9 cellular contexts compared by ENCODE assay signal in genomic region chr4:182307746-182308145, GRCh38.
DNase-seq lines count a peak whose midpoint lies in the region; ATAC-seq and TF ChIP-seq lines count a peak whose summit lies in the region.
"Had no signal": no experiment of that assay in that cellular context is flagged by ENCODE, and none has a peak within 500 bp of the region (broad histone marks: within the 10 kb centered on the region; RNA-seq: fewer than 3 reads in every experiment).

No MANE protein-coding gene starts in this region.

- no peak overlapping the region for H3K9ac ChIP-seq in GM23248
- H3K9ac ChIP-seq in fibroblast of lung (ENCODE audit: insufficient read depth, low read length) = no peak overlapping the region
- H3K9ac ChIP-seq in skeletal muscle satellite cell (ENCODE audit: low read depth, low read length) = peak overlapping the region; percentile 10

- TF ChIP-seq CTCF in fibroblast of lung (conservative IDR thresholded peaks at IDR 0.05 in 1 of 2, IDR thresholded peaks at IDR 0.05 in 1 of 2; ENCODE audit: low read depth in 1 of 2, low read length in 2 of 2) = no peak

- H3K36me3 ChIP-seq in GM23248 (ENCODE audit: low read depth) (no peaks in the 10 kb centered on the region), fibroblast of lung (ENCODE audit: control insufficient read depth, insufficient read depth, low read length) (no peaks in the 10 kb centered on the region), skeletal muscle satellite cell (ENCODE audit: insufficient read depth, low read length) (no peaks in the 10 kb centered on the region)
- H3K36me3 ChIP-seq: uterus had no signal

- 47 to 48% methylated on average over 2 of the region's 2 CpGs for WGBS in GM23248 (ENCODE audit: low coverage in 1 of 2, low lambda C conversion rate in 2 of 2, missing lambda C conversion rate in 2 of 2), 2 experiments

- no peak overlapping the region for H3K4me3 Mint-ChIP-seq in activated T-cell treated with anti-CD3 and anti-CD28 coated beads, Interleukin-2, amount 50 U/mL, for 72 hours

- H3K4me1 Mint-ChIP-seq in activated T-cell treated with anti-CD3 and anti-CD28 coated beads, Interleukin-2, amount 50 U/mL, for 72 hours (ENCODE audit: low read depth) = no peaks in the 10 kb centered on the region

- H3K4me3 ChIP-seq in GM23248 (no peak overlapping the region), fibroblast of lung (replicated peaks in 1 of 4; ENCODE audit: control extremely low read depth in 1 of 4, insufficient read depth in 1 of 4, low read depth in 3 of 4, low read length in 4 of 4) (no peak overlapping the region), skeletal muscle satellite cell (ENCODE audit: low read length) (no peak overlapping the region)
- H3K4me3 ChIP-seq: uterus had no signal

- H3K4me1 ChIP-seq in GM23248 (ENCODE audit: insufficient read depth) = no peaks in the 10 kb centered on the region
- H3K4me1 ChIP-seq in fibroblast of lung (ENCODE audit: control insufficient read depth, extremely low read depth, insufficient read depth, low read length) = no peaks in the 10 kb centered on the region
- peaks cover 26% of the 10 kb centered on the region for H3K4me1 ChIP-seq in skeletal muscle satellite cell (ENCODE audit: control insufficient read depth, insufficient read depth, low read length)
- H3K4me1 ChIP-seq: uterus had no signal

- no peak overlapping the region for H3K27ac Mint-ChIP-seq in activated T-cell treated with anti-CD3 and anti-CD28 coated beads, Interleukin-2, amount 50 U/mL, for 72 hours

- ATAC-seq in activated T-cell treated with anti-CD3 and anti-CD28 coated beads, Interleukin-2, amount 50 U/mL, for 72 hours (replicated peaks in 1 of 2) = no peak
- ATAC-seq in HG02981 (IDR thresholded peaks at IDR 0.05; ENCODE audit: unreplicated experiment) (no peak), GM18511 (IDR thresholded peaks at IDR 0.05; ENCODE audit: unreplicated experiment) (no peak)

- H2AFZ ChIP-seq in GM23248 = no peak overlapping the region
- H2AFZ ChIP-seq in fibroblast of lung (ENCODE audit: low read length) = no peak overlapping the region

- H3F3A ChIP-seq in GM23248 (ENCODE audit: insufficient read depth) = no peaks in the 10 kb centered on the region

- no peaks in the 10 kb centered on the region for H3K27me3 ChIP-seq in GM23248 (replicated peaks; ENCODE audit: insufficient read depth)
- H3K27me3 ChIP-seq in fibroblast of lung (ENCODE audit: control insufficient read depth, insufficient read depth, low read length) = no peaks in the 10 kb centered on the region
- no peaks in the 10 kb centered on the region for H3K27me3 ChIP-seq in skeletal muscle satellite cell (ENCODE audit: control insufficient read depth, insufficient read depth, low read length)
- H3K27me3 ChIP-seq: uterus had no signal

- no peaks in the 10 kb centered on the region for H3K9me2 ChIP-seq in GM23248 (ENCODE audit: insufficient read depth)

- no peaks in the 10 kb centered on the region for H3K36me3 Mint-ChIP-seq in activated T-cell treated with anti-CD3 and anti-CD28 coated beads, Interleukin-2, amount 50 U/mL, for 72 hours (ENCODE audit: insufficient read depth in 2 of 2)

- H3K9me3 Mint-ChIP-seq in activated T-cell treated with anti-CD3 and anti-CD28 coated beads, Interleukin-2, amount 50 U/mL, for 72 hours = peaks cover 0 to 6% of the 10 kb centered on the region in 2 donors

- H3K9me3 ChIP-seq in GM23248 (ENCODE audit: low read depth) (no peaks in the 10 kb centered on the region), fibroblast of lung (ENCODE audit: control insufficient read depth, insufficient read depth, low read depth, low read length) (no peaks in the 10 kb centered on the region), skeletal muscle satellite cell (replicated peaks; ENCODE audit: low read length) (no peaks in the 10 kb centered on the region)
- H3K9me3 ChIP-seq: uterus had no signal

- no peaks in the 10 kb centered on the region for H3K79me2 ChIP-seq in GM23248 (ENCODE audit: insufficient read depth)
- no peaks in the 10 kb centered on the region for H3K79me2 ChIP-seq in fibroblast of lung (ENCODE audit: control insufficient read depth, insufficient read depth, low read length)

- H3K4me2 ChIP-seq in GM23248 (ENCODE audit: unreplicated experiment) (no peak overlapping the region), fibroblast of lung (ENCODE audit: extremely low read depth, insufficient read depth, low read length) (no peak overlapping the region), skeletal muscle satellite cell (ENCODE audit: low read length) (peak overlapping the region; percentile 57)

- H3K27ac ChIP-seq in GM23248 = no peak overlapping the region
- no peak overlapping the region for H3K27ac ChIP-seq in fibroblast of lung (ENCODE audit: insufficient read depth, low read length)
- H3K27ac ChIP-seq: uterus had no signal

- H3K27me3 Mint-ChIP-seq in activated T-cell treated with anti-CD3 and anti-CD28 coated beads, Interleukin-2, amount 50 U/mL, for 72 hours (ENCODE audit: low read depth) = no peaks in the 10 kb centered on the region

- no peaks in the 10 kb centered on the region for H4K20me1 ChIP-seq in GM23248 (ENCODE audit: insufficient read depth)
- no peaks in the 10 kb centered on the region for H4K20me1 ChIP-seq in fibroblast of lung (ENCODE audit: control insufficient read depth, extremely low read depth, insufficient read depth, low read length)

- in situ Hi-C loops in GM23248 (cut with MboI) = no loop called here

- DNase-seq in GM23248 = peak; percentile 12
- peak; percentile 95 for DNase-seq in RPMI7951 (ENCODE audit: low read depth)
- peak; percentile 90 to 100 for DNase-seq in fibroblast of lung (ENCODE audit: low read depth in 2 of 2)
- DNase-seq in activated T-cell treated with anti-CD3 and anti-CD28 coated beads, Interleukin-2, amount 50 U/mL, for 72 hours = no peak
- no peak for DNase-seq in activated CD8-positive, alpha-beta memory T cell treated with anti-CD3 and anti-CD28 coated beads, Interleukin-2, amount 50 U/mL, for 4 hours
- DNase-seq: uterus had no signal

Comparison
In these comparisons a context has a peak if more than half of its experiments do, and no peak if none do; other contexts are left out.
1. DNase-seq: peak in GM23248 (single experiment), RPMI7951 (single experiment) and fibroblast of lung (2 of 2); none in activated T-cell treated with anti-CD3 and anti-CD28 coated beads, Interleukin-2, amount 50 U/mL, for 72 hours (0 of 2) and activated CD8-positive, alpha-beta memory T cell treated with anti-CD3 and anti-CD28 coated beads, Interleukin-2, amount 50 U/mL, for 4 hours (single experiment).